Comparison of ENCODE assay signal across 11 cellular contexts in the genomic region with DNA sequence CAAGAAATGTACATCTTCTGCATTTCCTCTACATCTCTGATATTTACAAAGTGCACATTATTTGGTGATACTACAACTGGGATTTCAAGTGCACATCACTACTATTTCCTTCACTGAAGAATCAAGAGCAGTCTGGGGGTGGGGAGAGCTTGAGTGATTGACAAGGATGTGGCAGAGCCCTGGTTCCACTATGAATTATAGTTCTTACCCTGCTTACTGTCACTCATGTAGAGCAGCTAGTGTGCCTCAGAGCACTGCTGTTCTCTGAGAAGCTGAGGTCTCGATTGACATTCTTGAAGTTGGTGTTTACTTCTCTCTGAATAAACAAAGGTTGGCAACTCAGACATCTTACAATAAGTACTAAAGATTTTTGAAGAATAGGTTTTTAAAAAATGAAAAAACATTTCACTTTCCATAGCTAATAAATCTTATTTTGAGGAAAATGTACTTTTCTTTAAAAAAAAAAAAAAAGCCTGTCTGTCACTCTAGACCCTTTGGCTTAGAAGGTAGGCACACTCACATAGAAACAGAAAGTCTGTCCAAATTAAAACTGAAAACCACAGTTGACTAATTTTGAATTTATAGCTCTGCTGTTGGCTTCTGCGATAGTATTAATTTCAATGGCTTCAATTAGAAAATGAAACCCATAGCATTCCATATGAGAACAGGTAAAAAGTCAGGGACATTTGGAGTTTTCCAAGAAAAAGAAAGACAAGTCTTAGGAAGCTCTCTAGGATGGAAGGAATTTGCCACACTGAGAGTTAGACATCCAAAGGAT. TPM values are rescaled to one million over a fixed set of nuclear protein-coding genes. Genes with fewer than 3 reads are reported as not detected.
DNase-seq lines count a peak whose midpoint lies in the region; ATAC-seq lines count a peak whose summit lies in the region.
"Had no signal": no experiment of that assay in that cellular context is flagged by ENCODE, and none has a peak within 500 bp of the region (broad histone marks: within the 10 kb centered on the region; RNA-seq: fewer than 3 reads in every experiment).

No MANE protein-coding gene starts in this region.

- no peak overlapping the region for H3K27ac ChIP-seq in substantia nigra (ENCODE audit: low read depth, low read length, poor library complexity, severe bottlenecking)
- H3K27ac ChIP-seq: Peyer's patch had no signal

- no peak overlapping the region for H3K4me3 Mint-ChIP-seq in activated CD8-positive, alpha-beta T cell treated with anti-CD3 and anti-CD28 coated beads, Interleukin-2, amount 10 ng/mL, durations not matched to agents 7 days and 5 days

- CTCF ChIA-PET in activated CD8-positive, alpha-beta T cell treated with anti-CD3 and anti-CD28 coated beads, Interleukin-2, amount 10 ng/mL, durations not matched to agents 7 days and 5 days (lab: Charles Lee): interaction anchor here (1.6 kb wide), 1 partner anchor 17 kb away, joined by 3 read pairs; no protein-coding TSS in a partner anchor

- H3K36me3 Mint-ChIP-seq in activated CD8-positive, alpha-beta T cell treated with anti-CD3 and anti-CD28 coated beads, Interleukin-2, amount 10 ng/mL, durations not matched to agents 7 days and 5 days (ENCODE audit: low read depth): peaks cover 2% of the 10 kb centered on the region

- POLR2A ChIA-PET in activated CD8-positive, alpha-beta T cell treated with anti-CD3 and anti-CD28 coated beads, Interleukin-2, amount 10 ng/mL, durations not matched to agents 7 days and 5 days (lab: Charles Lee): no interaction called here

- DNase-seq in activated CD8-positive, alpha-beta T cell treated with anti-CD3 and anti-CD28 coated beads, Interleukin-2, amount 10 ng/mL, durations not matched to agents 7 days and 5 days: peak; percentile 30
- DNase-seq in HPDE6-E6E7 (ENCODE audit: extremely low spot score): no peak
- no peak for DNase-seq in NCI-H1436 treated with DMSO at 0.1 percent for 48 hours (lab: John Stamatoyannopoulos, UW)
- no peak for DNase-seq in substantia nigra (lab: John Stamatoyannopoulos, UW)
- no peak for DNase-seq in medulla oblongata (ENCODE audit: extremely low spot score)
- DNase-seq: DMS53, NCI-H1417, Peyer's patch had no signal

- ATAC-seq in GM18517 (IDR thresholded peaks at IDR 0.05; ENCODE audit: unreplicated experiment) (peak; percentile 97), GM21367 (IDR thresholded peaks at IDR 0.05; ENCODE audit: unreplicated experiment) (peak; percentile 89), HG03025 (IDR thresholded peaks at IDR 0.05; ENCODE audit: low FRiP score, unreplicated experiment) (peak; percentile 90)
- peak; percentile 39 for ATAC-seq in activated CD8-positive, alpha-beta T cell treated with anti-CD3 and anti-CD28 coated beads, Interleukin-2, amount 10 ng/mL, durations not matched to agents 7 days and 5 days

- peaks cover 58% of the 10 kb centered on the region for H3K27me3 Mint-ChIP-seq in activated CD8-positive, alpha-beta T cell treated with anti-CD3 and anti-CD28 coated beads, Interleukin-2, amount 10 ng/mL, durations not matched to agents 7 days and 5 days (ENCODE audit: low read depth)

- H3K4me1 Mint-ChIP-seq in activated CD8-positive, alpha-beta T cell treated with anti-CD3 and anti-CD28 coated beads, Interleukin-2, amount 10 ng/mL, durations not matched to agents 7 days and 5 days (ENCODE audit: low read depth): peaks cover 25% of the 10 kb centered on the region

- no peak overlapping the region for H3K27ac Mint-ChIP-seq in activated CD8-positive, alpha-beta T cell treated with anti-CD3 and anti-CD28 coated beads, Interleukin-2, amount 10 ng/mL, durations not matched to agents 7 days and 5 days

- peaks cover 8% of the 10 kb centered on the region for H3K9me3 Mint-ChIP-seq in activated CD8-positive, alpha-beta T cell treated with anti-CD3 and anti-CD28 coated beads, Interleukin-2, amount 10 ng/mL, durations not matched to agents 7 days and 5 days (ENCODE audit: insufficient read depth)

RNA-seq across cellular contexts. Expression of a gene that starts 5.6 kb away (rescaled TPM):
- total RNA-seq in activated CD8-positive, alpha-beta T cell treated with anti-CD3 and anti-CD28 coated beads, Interleukin-2, amount 10 ng/mL, durations not matched to agents 7 days and 5 days: not detected

Comparison
In these comparisons a context has a peak if more than half of its experiments do, and no peak if none do; other contexts are left out.
1. ATAC-seq: peak in every context shown above with its lines; median percentile 97 in GM18517; 90 in HG03025; 89 in GM21367; 39 in activated CD8-positive, alpha-beta T cell treated with anti-CD3 and anti-CD28 coated beads, Interleukin-2, amount 10 ng/mL, durations not matched to agents 7 days and 5 days.